ENCODE assay signal across 28 cellular contexts in the genomic region with DNA sequence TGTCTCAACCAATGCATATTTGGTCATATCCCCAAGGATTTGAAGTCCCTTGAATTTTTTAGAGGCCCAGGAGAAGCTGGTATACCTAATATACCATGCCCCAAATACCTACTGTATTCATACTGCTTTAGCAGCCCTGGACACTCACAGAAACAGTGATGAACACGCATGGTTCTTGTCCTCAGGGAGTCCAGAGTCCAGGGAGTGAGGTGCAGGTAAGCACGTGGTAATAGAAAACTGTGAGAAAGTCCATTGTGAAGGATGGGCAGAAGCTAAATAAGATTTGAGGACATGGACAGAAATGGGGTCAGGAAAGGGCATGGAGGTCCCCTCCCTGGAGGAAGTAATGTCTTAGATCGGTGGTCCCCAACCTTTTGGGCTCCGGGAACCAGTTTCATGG.
A peak's percentile ranks its signal among the peaks of the same experiment; 100 is the strongest.
DNase-seq lines count a peak whose midpoint lies in the region; ATAC-seq, FAIRE-seq and TF ChIP-seq lines count a peak whose summit lies in the region.
"Had no signal": no experiment of that assay in that cellular context is flagged by ENCODE, and none has a peak within 500 bp of the region (broad histone marks: within the 10 kb centered on the region; RNA-seq: fewer than 3 reads in every experiment).

No MANE protein-coding gene starts in this region.

- FAIRE-seq in HTR-8/SVneo (lab: Jason Lieb, UNC) (peak; percentile 23), bronchial epithelial cell (lab: Jason Lieb, UNC) (peak; percentile 13), small intestine (lab: Jason Lieb, UNC) (no peak)
- FAIRE-seq: A204.1, GM12878, GM12892, GM18507 had no signal

- no peaks in the 10 kb centered on the region for H3K27me3 ChIP-seq in bronchial epithelial cell (ENCODE audit: control insufficient read depth, insufficient read depth, low read length)
- no peaks in the 10 kb centered on the region for H3K27me3 ChIP-seq in small intestine (ENCODE audit: control insufficient read depth in 2 of 2, insufficient read depth in 2 of 2, low read length in 2 of 2)
- no peaks in the 10 kb centered on the region for H3K27me3 ChIP-seq in esophagus muscularis mucosa
- H3K27me3 ChIP-seq: BE2C, BLaER1 had no signal

- DNase-seq in activated T-cell treated with anti-CD3 and anti-CD28 coated beads, Interleukin-2, amount 50 U/mL, for 72 hours, result no peak
- DNase-seq in activated T-cell treated with anti-CD3 and anti-CD28 coated beads, Interleukin-2, amount 50 U/mL, for 48 hours, result no peak
- DNase-seq in HTR-8/SVneo (ENCODE audit: insufficient read length, low spot score) (no peak), bronchial epithelial cell (ENCODE audit: low read depth) (no peak), small intestine (peak; percentile 7), esophagus muscularis mucosa (ENCODE audit: extremely low spot score) (no peak), T-helper 2 cell (no peak)
- DNase-seq: 8988T; ACHN; BE2C; C1 segment of cervical spinal cord; CD4-positive, alpha-beta memory T cell; CD4-positive, CD25-positive, alpha-beta regulatory T cell; CD8-positive, alpha-beta memory T cell; COR-L47; DMS 273 treated with DMSO at 0.1 percent for 48 hours; DMS153; DMS53; DMS79; DND-41; EL; GDM1 had no signal

- peaks cover 27% of the 10 kb centered on the region for H3K4me1 Mint-ChIP-seq in activated T-cell treated with anti-CD3 and anti-CD28 coated beads, Interleukin-2, amount 50 U/mL, for 72 hours (ENCODE audit: low read depth)
- H3K4me1 Mint-ChIP-seq: CD14-positive monocyte had no signal

- H3K4me1 ChIP-seq in small intestine (ENCODE audit: control insufficient read depth in 2 of 2, insufficient read depth in 1 of 2, low read depth in 1 of 2, low read length in 1 of 2) (no peaks in the 10 kb centered on the region), esophagus muscularis mucosa (no peaks in the 10 kb centered on the region)
- H3K4me1 ChIP-seq: BLaER1 had no signal

- H3K27me3 Mint-ChIP-seq in activated T-cell treated with anti-CD3 and anti-CD28 coated beads, Interleukin-2, amount 50 U/mL, for 72 hours (ENCODE audit: low read depth), result no peaks in the 10 kb centered on the region
- H3K27me3 Mint-ChIP-seq: CD4-positive, alpha-beta memory T cell; CD4-positive, CD25-positive, alpha-beta regulatory T cell had no signal

- H3K9me3 Mint-ChIP-seq in activated T-cell treated with anti-CD3 and anti-CD28 coated beads, Interleukin-2, amount 50 U/mL, for 72 hours, result peaks cover 3 to 4% of the 10 kb centered on the region in 2 donors
- H3K9me3 Mint-ChIP-seq: CD8-positive, alpha-beta memory T cell had no signal

- peak overlapping the region; percentile 22 for H3K27ac Mint-ChIP-seq in activated T-cell treated with anti-CD3 and anti-CD28 coated beads, Interleukin-2, amount 50 U/mL, for 72 hours
- H3K27ac Mint-ChIP-seq: CD14-positive monocyte; CD8-positive, alpha-beta memory T cell had no signal

- no peak for TF ChIP-seq POLR2A in esophagus muscularis mucosa (IDR thresholded peaks at IDR 0.05; ENCODE audit: low read depth)

- H3K36me3 Mint-ChIP-seq in activated T-cell treated with anti-CD3 and anti-CD28 coated beads, Interleukin-2, amount 50 U/mL, for 72 hours (ENCODE audit: insufficient read depth in 2 of 2), result peaks cover 6 to 7% of the 10 kb centered on the region in 2 donors
- H3K36me3 Mint-ChIP-seq: CD14-positive monocyte; CD4-positive, alpha-beta memory T cell; CD4-positive, CD25-positive, alpha-beta regulatory T cell had no signal

- no peak overlapping the region for H3K4me3 ChIP-seq in bronchial epithelial cell (ENCODE audit: low read depth, low read length)
- H3K4me3 ChIP-seq in small intestine (ENCODE audit: low read depth in 1 of 2, low read length in 2 of 2), result no peak overlapping the region
- no peak overlapping the region for H3K4me3 ChIP-seq in esophagus muscularis mucosa
- H3K4me3 ChIP-seq: BLaER1, GM12878 had no signal

- ATAC-seq in activated T-cell treated with anti-CD3 and anti-CD28 coated beads, Interleukin-2, amount 50 U/mL, for 72 hours (replicated peaks in 1 of 2), result no peak
- ATAC-seq: GM12878 had no signal

- WGBS in small intestine, 3 donors, result 83 to 94% (median 85%) methylated on average over 4 of the region's 4 CpGs
- WGBS in esophagus muscularis mucosa, result 91% methylated on average over 4 of the region's 4 CpGs

- intact Hi-C loops in esophagus muscularis mucosa (cut with DNase I), result no loop called here

- H3K9me3 ChIP-seq in small intestine (ENCODE audit: control insufficient read depth, low read depth) (no peaks in the 10 kb centered on the region), esophagus muscularis mucosa (no peaks in the 10 kb centered on the region)
- H3K9me3 ChIP-seq: BE2C, BLaER1 had no signal

- H3K27ac ChIP-seq in small intestine (ENCODE audit: low read depth in 1 of 2, low read length in 1 of 2) (no peak overlapping the region), esophagus muscularis mucosa (replicated peaks in 1 of 4) (no peak overlapping the region)
- H3K27ac ChIP-seq: BLaER1 had no signal

- TF ChIP-seq CTCF in bronchial epithelial cell (IDR thresholded peaks at IDR 0.05; ENCODE audit: insufficient read depth, low read length, severe bottlenecking) (no peak), esophagus muscularis mucosa (IDR thresholded peaks at IDR 0.05) (no peak)

- no peak overlapping the region for H3K4me3 Mint-ChIP-seq in activated T-cell treated with anti-CD3 and anti-CD28 coated beads, Interleukin-2, amount 50 U/mL, for 72 hours
- H3K4me3 Mint-ChIP-seq: CD14-positive monocyte; CD4-positive, alpha-beta memory T cell; CD4-positive, CD25-positive, alpha-beta regulatory T cell; CD8-positive, alpha-beta memory T cell had no signal

- TF ChIP-seq EP300 in esophagus muscularis mucosa (IDR thresholded peaks at IDR 0.05), result no peak

- H3K36me3 ChIP-seq in bronchial epithelial cell (ENCODE audit: control insufficient read depth, insufficient read depth, low read length) (no peaks in the 10 kb centered on the region), small intestine (ENCODE audit: control insufficient read depth in 2 of 2, insufficient read depth in 2 of 2, low read length in 2 of 2) (no peaks in the 10 kb centered on the region), esophagus muscularis mucosa (no peaks in the 10 kb centered on the region)
- H3K36me3 ChIP-seq: BE2C, BLaER1 had no signal
